Comparison of ENCODE assay signal across 20 cellular contexts in genomic region chr18:58012356-58012755, GRCh38. TPM values are rescaled to one million over a fixed set of nuclear protein-coding genes. Genes with fewer than 3 reads are reported as not detected.
A peak's percentile ranks its signal among the peaks of the same experiment; 100 is the strongest.
DNase-seq lines count a peak whose midpoint lies in the region; ATAC-seq and TF ChIP-seq lines count a peak whose summit lies in the region.
"Had no signal": no experiment of that assay in that cellular context is flagged by ENCODE, and none has a peak within 500 bp of the region (broad histone marks: within the 10 kb centered on the region; RNA-seq: fewer than 3 reads in every experiment).

No MANE protein-coding gene starts in this region.

- H3K36me3 ChIP-seq in PC-9 (ENCODE audit: low read depth): no peaks in the 10 kb centered on the region
- H3K36me3 ChIP-seq: BLaER1, SJCRH30 had no signal

- peak; percentile 19 for ATAC-seq in stimulated activated naive CD8-positive, alpha-beta T cell treated with anti-CD3 and anti-CD28 coated beads, Interleukin-15, Interleukin-2, amounts not matched to agents 100 U/mL and 50 U/mL, for 24 hours
- ATAC-seq in stimulated activated naive CD8-positive, alpha-beta T cell treated with anti-CD3 and anti-CD28 coated beads, Interleukin-15, amount 100 ng/mL, for 72 hours: no peak
- ATAC-seq in GM19351 (IDR thresholded peaks at IDR 0.05; ENCODE audit: unreplicated experiment): no peak
- ATAC-seq: Right ventricle myocardium inferior, SK-N-SH treated with all-trans-retinoic acid at 6 μM for 48 hours had no signal

- CTCF ChIA-PET in PC-9 (lab: Charles Lee): no interaction called here

- H3K9me3 ChIP-seq in PC-9 (ENCODE audit: insufficient read depth, low read depth): 0 out of 2 replicates have a peak, but pooled peaks cover 3% of the 10 kb centered on the region
- H3K9me3 ChIP-seq: SJCRH30 had no signal

- no peak overlapping the region for H3K4me3 Mint-ChIP-seq in stimulated activated naive CD8-positive, alpha-beta T cell treated with anti-CD3 and anti-CD28 coated beads, Interleukin-15, amount 100 ng/mL, for 72 hours
- H3K4me3 Mint-ChIP-seq: CD4-positive, CD25-positive, alpha-beta regulatory T cell had no signal

- peaks cover 9% of the 10 kb centered on the region for H3K27me3 Mint-ChIP-seq in stimulated activated naive CD8-positive, alpha-beta T cell treated with anti-CD3 and anti-CD28 coated beads, Interleukin-15, amount 100 ng/mL, for 72 hours

- POLR2A ChIA-PET in PC-9 (lab: Charles Lee; ENCODE audit: unreplicated experiment): no interaction called here

- TF ChIP-seq CTCF in PC-9 (conservative IDR thresholded peaks at IDR 0.05): no peak

- H3K9me3 Mint-ChIP-seq in stimulated activated naive CD8-positive, alpha-beta T cell treated with anti-CD3 and anti-CD28 coated beads, Interleukin-15, amount 100 ng/mL, for 72 hours: peaks cover 5 to 8% of the 10 kb centered on the region in 2 donors

- no peaks in the 10 kb centered on the region for H3K79me2 ChIP-seq in PC-9 (ENCODE audit: low read depth)

- peaks cover 4% of the 10 kb centered on the region; the same call in 1 of the 2 replicates for H3K9me2 ChIP-seq in PC-9 (ENCODE audit: insufficient read depth)

- H3K4me1 ChIP-seq in PC-9 (replicated peaks; ENCODE audit: insufficient read depth): peaks cover 33% of the 10 kb centered on the region
- H3K4me1 ChIP-seq: SJCRH30 had no signal

- H4K20me1 ChIP-seq in PC-9 (ENCODE audit: insufficient read depth): no peaks in the 10 kb centered on the region
- H4K20me1 ChIP-seq: BLaER1 had no signal

- BruUV-seq in PC-9 (replicated peaks; lab: Mats Ljungman, UMichigan): no TSS peak

- peaks cover 27% of the 10 kb centered on the region for H3F3A ChIP-seq in PC-9 (ENCODE audit: insufficient read depth, low read depth)

- H2AFZ ChIP-seq in PC-9: no peak overlapping the region

- H3K4me2 ChIP-seq in PC-9: peak overlapping the region; percentile 56; the same call in 1 of the 2 replicates
- H3K4me2 ChIP-seq: BLaER1 had no signal

- H3K4me1 Mint-ChIP-seq in stimulated activated naive CD8-positive, alpha-beta T cell treated with anti-CD3 and anti-CD28 coated beads, Interleukin-15, amount 100 ng/mL, for 72 hours: no peaks in the 10 kb centered on the region
- H3K4me1 Mint-ChIP-seq: CD4-positive, CD25-positive, alpha-beta regulatory T cell had no signal

- no peak for DNase-seq in stimulated activated naive CD8-positive, alpha-beta T cell treated with anti-CD3 and anti-CD28 coated beads, Interleukin-15, Interleukin-2, amounts not matched to agents 100 U/mL and 50 U/mL, for 24 hours
- no peak for DNase-seq in stimulated activated naive CD8-positive, alpha-beta T cell treated with anti-CD3 and anti-CD28 coated beads, Interleukin-15, amount 100 ng/mL, for 72 hours
- DNase-seq in PC-9: no peak
- no peak for DNase-seq in epithelial cell of prostate (ENCODE audit: low read depth, low spot score)
- no peak for DNase-seq in activated CD4-positive, alpha-beta T cell treated with anti-CD3 and anti-CD28 coated beads for 4 hours
- no peak for DNase-seq in activated gamma-delta T cell (lab: John Stamatoyannopoulos, UW)
- DNase-seq: CD4-positive, CD25-positive, alpha-beta regulatory T cell; KG1; NCI-H1048; NCI-H1417; NCI-H1694; NCI-H2029 treated with DMSO at 0.1 percent for 48 hours; NCI-H2227 treated with DMSO at 0.1 percent for 48 hours; NCI-H526 treated with DMSO at 0.1 percent for 48 hours; OCI-M1; SJCRH30 had no signal

- H3K27ac Mint-ChIP-seq in stimulated activated naive CD8-positive, alpha-beta T cell treated with anti-CD3 and anti-CD28 coated beads, Interleukin-15, amount 100 ng/mL, for 72 hours: no peak overlapping the region
- H3K27ac Mint-ChIP-seq: CD4-positive, CD25-positive, alpha-beta regulatory T cell had no signal

- H3K4me3 ChIP-seq in PC-9: no peak overlapping the region
- H3K4me3 ChIP-seq: BLaER1, SJCRH30 had no signal

- H3K27ac ChIP-seq in PC-9 (peak overlapping the region; percentile 62; the same call in 1 of the 2 replicates), epithelial cell of prostate (peak overlapping the region; percentile 79)
- H3K27ac ChIP-seq: BLaER1, SJCRH30 had no signal

- no peaks in the 10 kb centered on the region for H3K27me3 ChIP-seq in PC-9 (ENCODE audit: insufficient read depth, low read depth)
- H3K27me3 ChIP-seq: BLaER1, SJCRH30 had no signal

- intact Hi-C loops in PC-9 (cut with micrococcal nuclease; ENCODE audit: unreplicated experiment): no loop called here

RNA-seq across cellular contexts. Expression of gene NEDD4L, which starts 31.7 kb away (rescaled TPM):
- 57.4 and 58.9 TPM in 2 replicates for total RNA-seq in PC-9 (2021)
